ENCODE assay signal across 9 cellular contexts in the genomic region with DNA sequence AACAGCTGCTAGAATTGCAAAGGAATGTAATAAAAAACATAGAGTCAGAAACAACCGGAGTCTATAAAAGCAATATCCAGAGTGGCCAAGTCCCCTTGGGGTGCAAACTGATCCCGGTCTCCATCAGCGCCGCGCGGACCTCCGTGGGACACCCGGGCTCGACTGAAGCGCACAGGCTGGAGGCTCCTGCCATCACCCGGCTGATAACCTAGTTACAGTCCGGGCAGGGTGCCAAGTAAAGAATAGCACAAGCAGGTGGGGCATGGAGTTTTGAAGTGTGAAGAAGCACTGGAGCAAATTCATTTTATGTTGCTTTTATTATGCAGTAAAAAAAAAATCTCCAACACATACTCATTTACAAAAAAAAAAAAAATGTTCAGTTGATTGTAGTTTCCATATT.
DNase-seq lines count a peak whose midpoint lies in the region; ATAC-seq lines count a peak whose summit lies in the region.
"Had no signal": no experiment of that assay in that cellular context is flagged by ENCODE, and none has a peak within 500 bp of the region (broad histone marks: within the 10 kb centered on the region; RNA-seq: fewer than 3 reads in every experiment).

No MANE protein-coding gene starts in this region.

- peaks cover 0 to 7% (median 5%) of the 10 kb centered on the region in 4 donors for H3K4me1 Mint-ChIP-seq in naive thymus-derived CD8-positive, alpha-beta T cell

- intact Hi-C loops in left colon (cut with DNase I, micrococcal nuclease) = loop anchor here in 1 of 2 donors (10.0 kb wide), 1 partner anchor 856 kb away; no protein-coding TSS in a partner anchor

- no peak overlapping the region for H3K4me3 Mint-ChIP-seq in naive thymus-derived CD8-positive, alpha-beta T cell
- H3K4me3 Mint-ChIP-seq: memory B cell had no signal

- no peaks in the 10 kb centered on the region for H3K36me3 Mint-ChIP-seq in naive thymus-derived CD8-positive, alpha-beta T cell

- DNase-seq in DMS153 (lab: John Stamatoyannopoulos, UW) (peak; percentile 54), NCI-H2029 treated with DMSO at 0.1 percent for 48 hours (lab: John Stamatoyannopoulos, UW) (peak; percentile 95), SHP77 treated with DMSO at 0.1 percent for 48 hours (lab: John Stamatoyannopoulos, UW) (peak; percentile 77), left colon (peak; percentile 80 to 85), superior temporal gyrus (ENCODE audit: extremely low spot score) (no peak), putamen (ENCODE audit: low spot score) (no peak)
- no peak for DNase-seq in naive thymus-derived CD8-positive, alpha-beta T cell

- H3K27me3 Mint-ChIP-seq in naive thymus-derived CD8-positive, alpha-beta T cell = peaks cover 0 to 10% (median 2%) of the 10 kb centered on the region in 5 donors

- ATAC-seq in left colon (peak; percentile 74), GM18511 (IDR thresholded peaks at IDR 0.05; ENCODE audit: unreplicated experiment) (no peak)
- ATAC-seq in naive thymus-derived CD8-positive, alpha-beta T cell = no peak

- no peak overlapping the region for H3K27ac Mint-ChIP-seq in naive thymus-derived CD8-positive, alpha-beta T cell
- H3K27ac Mint-ChIP-seq: memory B cell had no signal

- POLR2A ChIA-PET in naive thymus-derived CD8-positive, alpha-beta T cell (lab: Charles Lee) = no interaction called here

- H3K9me3 Mint-ChIP-seq in naive thymus-derived CD8-positive, alpha-beta T cell = peaks cover 0 to 3% (median 0%) of the 10 kb centered on the region in 9 donors
- H3K9me3 Mint-ChIP-seq: memory B cell had no signal

Comparison
In these comparisons a context has a peak if more than half of its experiments do, and no peak if none do; other contexts are left out.
1. DNase-seq: peak in DMS153 (single experiment), NCI-H2029 treated with DMSO at 0.1 percent for 48 hours (single experiment), SHP77 treated with DMSO at 0.1 percent for 48 hours (single experiment) and left colon (2 of 2); none in superior temporal gyrus (single experiment), naive thymus-derived CD8-positive, alpha-beta T cell (0 of 10) and putamen (single experiment).